In genomic region chrX:39477438-39478120, GRCh38 we compare ENCODE assay signal across 9 cellular contexts.
DNase-seq lines count a peak whose midpoint lies in the region; ATAC-seq lines count a peak whose summit lies in the region.
"Had no signal": no experiment of that assay in that cellular context is flagged by ENCODE, and none has a peak within 500 bp of the region (broad histone marks: within the 10 kb centered on the region; RNA-seq: fewer than 3 reads in every experiment).

No MANE protein-coding gene starts in this region.

- peak; percentile 43 to 53 for ATAC-seq in activated naive CD4-positive, alpha-beta T cell treated with anti-CD3 and anti-CD28 coated beads, Interleukin-2, amount 50 U/mL, for 72 hours
- peak; percentile 33 for ATAC-seq in left lobe of liver
- no peak for ATAC-seq in GM18858 (IDR thresholded peaks at IDR 0.05; ENCODE audit: unreplicated experiment)
- no peak for ATAC-seq in GM21526 (IDR thresholded peaks at IDR 0.05; ENCODE audit: low FRiP score, unreplicated experiment)
- ATAC-seq in GM19351 (IDR thresholded peaks at IDR 0.05; ENCODE audit: unreplicated experiment) = no peak

- no peak overlapping the region for H3K27ac Mint-ChIP-seq in activated naive CD4-positive, alpha-beta T cell treated with anti-CD3 and anti-CD28 coated beads, Interleukin-2, amount 50 U/mL, for 72 hours
- H3K27ac Mint-ChIP-seq: natural killer cell treated with Interleukin-12 subunit alpha and Interleukin-12 subunit beta and Interleukin-15 and Interleukin-18, amount 100 ng/mL, for 72 hours had no signal

- H2AFZ ChIP-seq in Karpas-422 (ENCODE audit: low read length) = no peak overlapping the region

- peak overlapping the region; percentile 74 for H3K4me2 ChIP-seq in BLaER1
- no peak overlapping the region for H3K4me2 ChIP-seq in Karpas-422 (ENCODE audit: low read depth, low read length, poor library complexity, severe bottlenecking)

- H3K4me3 ChIP-seq in BLaER1 = no peak overlapping the region; the same call in 1 of the 2 replicates
- no peak overlapping the region for H3K4me3 ChIP-seq in Karpas-422 (ENCODE audit: low read length)

- DNase-seq in Karpas-422 (peak; percentile 65), left lobe of liver (ENCODE audit: low spot score) (no peak), 8988T (no peak)
- no peak for DNase-seq in activated naive CD4-positive, alpha-beta T cell treated with anti-CD3 and anti-CD28 coated beads, Interleukin-2, amount 50 U/mL, for 72 hours (ENCODE audit: low spot score in 2 of 2)

- H3K9me3 Mint-ChIP-seq in activated naive CD4-positive, alpha-beta T cell treated with anti-CD3 and anti-CD28 coated beads, Interleukin-2, amount 50 U/mL, for 72 hours = no peaks in the 10 kb centered on the region
- H3K9me3 Mint-ChIP-seq: natural killer cell treated with Interleukin-12 subunit alpha and Interleukin-12 subunit beta and Interleukin-15 and Interleukin-18, amount 100 ng/mL, for 72 hours had no signal

- no peaks in the 10 kb centered on the region for H3K9me2 ChIP-seq in Karpas-422 (replicated peaks; ENCODE audit: insufficient read depth, low read length)

- H3K27ac ChIP-seq in BLaER1 (peak overlapping the region; percentile 71), Karpas-422 (ENCODE audit: low read length) (no peak overlapping the region)

- no peaks in the 10 kb centered on the region for H3K27me3 ChIP-seq in BLaER1
- H3K27me3 ChIP-seq in Karpas-422 (ENCODE audit: low read length) = no peaks in the 10 kb centered on the region

- H3K36me3 ChIP-seq in BLaER1 (no peaks in the 10 kb centered on the region), Karpas-422 (ENCODE audit: insufficient read depth, low read length) (no peaks in the 10 kb centered on the region)

- H3K9ac ChIP-seq in BLaER1 = no peak overlapping the region; the same call in 1 of the 2 replicates
- no peak overlapping the region for H3K9ac ChIP-seq in Karpas-422 (ENCODE audit: low read length)

- H3K4me1 ChIP-seq in BLaER1 = peaks cover 39% of the 10 kb centered on the region
- H3K4me1 ChIP-seq in Karpas-422 (ENCODE audit: low read length) = no peaks in the 10 kb centered on the region

- H4K20me1 ChIP-seq in BLaER1 = no peaks in the 10 kb centered on the region
- no peaks in the 10 kb centered on the region for H4K20me1 ChIP-seq in Karpas-422 (ENCODE audit: insufficient read depth, low read depth, low read length)

- no peaks in the 10 kb centered on the region for H3K36me3 Mint-ChIP-seq in activated naive CD4-positive, alpha-beta T cell treated with anti-CD3 and anti-CD28 coated beads, Interleukin-2, amount 50 U/mL, for 72 hours
- H3K36me3 Mint-ChIP-seq: natural killer cell treated with Interleukin-12 subunit alpha and Interleukin-12 subunit beta and Interleukin-15 and Interleukin-18, amount 100 ng/mL, for 72 hours had no signal

- no peaks in the 10 kb centered on the region for H3K79me2 ChIP-seq in Karpas-422 (ENCODE audit: low read length)

- no peaks in the 10 kb centered on the region for H3K9me3 ChIP-seq in BLaER1
- no peaks in the 10 kb centered on the region for H3K9me3 ChIP-seq in Karpas-422 (ENCODE audit: low read length)

Comparison
In these comparisons a context has a peak if more than half of its experiments do, and no peak if none do; other contexts are left out.
1. ATAC-seq: peak in activated naive CD4-positive, alpha-beta T cell treated with anti-CD3 and anti-CD28 coated beads, Interleukin-2, amount 50 U/mL, for 72 hours (2 of 2) and left lobe of liver (single experiment); none in GM18858 (single experiment), GM21526 (single experiment) and GM19351 (single experiment).